ENCODE assay signal across 15 cellular contexts in genomic region chr2:101340141-101340541, GRCh38. TPM values are rescaled to one million over a fixed set of nuclear protein-coding genes. Genes with fewer than 3 reads are reported as not detected.
DNase-seq lines count a peak whose midpoint lies in the region; ATAC-seq and TF ChIP-seq lines count a peak whose summit lies in the region.
"Had no signal": no experiment of that assay in that cellular context is flagged by ENCODE, and none has a peak within 500 bp of the region (broad histone marks: within the 10 kb centered on the region; RNA-seq: fewer than 3 reads in every experiment).

No MANE protein-coding gene starts in this region.

- H3K4me1 ChIP-seq in iPS-18a (ENCODE audit: control insufficient read depth, low read depth, low read length) (peaks cover 23% of the 10 kb centered on the region), testis (peaks cover 9% of the 10 kb centered on the region)
- H3K4me1 ChIP-seq: vagina had no signal

- peaks cover 25% of the 10 kb centered on the region for H3K4me1 Mint-ChIP-seq in activated CD8-positive, alpha-beta memory T cell treated with anti-CD3 and anti-CD28 coated beads, Interleukin-2, amount 10 ng/mL, durations not matched to agents 7 days and 5 days

- WGBS in testis, 2 donors: 68 to 85% methylated on average over 1 of the region's 1 CpG

- TF ChIP-seq POLR2A in testis (IDR thresholded peaks at IDR 0.05): no peak

- DNase-seq in activated CD8-positive, alpha-beta memory T cell treated with anti-CD3 and anti-CD28 coated beads, Interleukin-2, amount 10 ng/mL, durations not matched to agents 7 days and 5 days: no peak
- DNase-seq in activated CD8-positive, alpha-beta memory T cell treated with anti-CD3 and anti-CD28 coated beads, Interleukin-2, amount 50 U/mL, for 48 hours: no peak
- DNase-seq in SKM-1 treated with dmso at 0.1 percent for 144 hours (lab: John Stamatoyannopoulos, UW; ENCODE audit: unreplicated experiment) (peak; percentile 44), testis (peak; percentile 50), hepatic stellate cell (ENCODE audit: low spot score) (no peak), caudate nucleus (lab: John Stamatoyannopoulos, UW) (no peak)
- DNase-seq: activated T-cell treated with anti-CD3 and anti-CD28 coated beads, Interleukin-2, amount 50 U/mL, for 1 hour; aorta; effector CD8-positive, alpha-beta T cell; posterior cingulate gyrus had no signal

- CTCF ChIA-PET in activated CD8-positive, alpha-beta memory T cell treated with anti-CD3 and anti-CD28 coated beads, Interleukin-2, amount 10 ng/mL, durations not matched to agents 7 days and 5 days (lab: Charles Lee): interaction anchor here (0.8 to 4.2 kb wide), 7 partner anchors 10 to 334 kb away, joined by 3 to 87 read pairs (median 32); partner anchors contain the start of genes CNOT11, CREG2 and RNF149

- no peak overlapping the region for H3K4me3 Mint-ChIP-seq in activated CD8-positive, alpha-beta memory T cell treated with anti-CD3 and anti-CD28 coated beads, Interleukin-2, amount 10 ng/mL, durations not matched to agents 7 days and 5 days
- H3K4me3 Mint-ChIP-seq: memory B cell had no signal

- no peaks in the 10 kb centered on the region for H3K27me3 ChIP-seq in iPS-18a (ENCODE audit: control insufficient read depth, insufficient read depth, low read length)
- H3K27me3 ChIP-seq in testis: no peaks in the 10 kb centered on the region
- H3K27me3 ChIP-seq: vagina had no signal

- H3K27ac Mint-ChIP-seq in activated CD8-positive, alpha-beta memory T cell treated with anti-CD3 and anti-CD28 coated beads, Interleukin-2, amount 10 ng/mL, durations not matched to agents 7 days and 5 days: peak overlapping the region; percentile 24
- H3K27ac Mint-ChIP-seq: memory B cell had no signal

- no peaks in the 10 kb centered on the region for H3K36me3 ChIP-seq in iPS-18a (ENCODE audit: control insufficient read depth, low read depth, low read length)
- H3K36me3 ChIP-seq in testis (ENCODE audit: low read depth, missing control alignments): no peaks in the 10 kb centered on the region
- H3K36me3 ChIP-seq: vagina had no signal

- H3K4me3 ChIP-seq in iPS-18a (ENCODE audit: low read length) (peak overlapping the region; percentile 11), testis (no peak overlapping the region)
- H3K4me3 ChIP-seq: vagina had no signal

- ATAC-seq in activated CD8-positive, alpha-beta memory T cell treated with anti-CD3 and anti-CD28 coated beads, Interleukin-2, amount 10 ng/mL, durations not matched to agents 7 days and 5 days: no peak
- ATAC-seq in HG02885 (IDR thresholded peaks at IDR 0.05; ENCODE audit: poor library complexity, unreplicated experiment): no peak

- H3K9me3 ChIP-seq in iPS-18a (ENCODE audit: control insufficient read depth, low read depth, low read length) (no peaks in the 10 kb centered on the region), testis (no peaks in the 10 kb centered on the region)
- H3K9me3 ChIP-seq: vagina had no signal

- no peaks in the 10 kb centered on the region for H3K36me3 Mint-ChIP-seq in activated CD8-positive, alpha-beta memory T cell treated with anti-CD3 and anti-CD28 coated beads, Interleukin-2, amount 10 ng/mL, durations not matched to agents 7 days and 5 days
- H3K36me3 Mint-ChIP-seq: memory B cell had no signal

- no peak for TF ChIP-seq CTCF in testis (IDR thresholded peaks at IDR 0.05)

- H3K27ac ChIP-seq in iPS-18a (ENCODE audit: low read length) (no peak overlapping the region), testis (peak overlapping the region; percentile 27 to 52), caudate nucleus (ENCODE audit: low read depth, low read length) (no peak overlapping the region)
- H3K27ac ChIP-seq: vagina had no signal

- H3K27me3 Mint-ChIP-seq in activated CD8-positive, alpha-beta memory T cell treated with anti-CD3 and anti-CD28 coated beads, Interleukin-2, amount 10 ng/mL, durations not matched to agents 7 days and 5 days: peaks cover 3% of the 10 kb centered on the region

- no peak overlapping the region for H3K9ac ChIP-seq in iPS-18a (ENCODE audit: low read length)

- no peaks in the 10 kb centered on the region for H3K9me3 Mint-ChIP-seq in activated CD8-positive, alpha-beta memory T cell treated with anti-CD3 and anti-CD28 coated beads, Interleukin-2, amount 10 ng/mL, durations not matched to agents 7 days and 5 days (ENCODE audit: low read depth)
- H3K9me3 Mint-ChIP-seq: memory B cell had no signal

- intact Hi-C loops in testis (cut with DNase I; ENCODE audit: low total_unique reads): no loop called here

RNA-seq across cellular contexts. Expression of gene RNF149, which starts 31.6 kb away (rescaled TPM):
- total RNA-seq in activated CD8-positive, alpha-beta memory T cell treated with anti-CD3 and anti-CD28 coated beads, Interleukin-2, amount 10 ng/mL, durations not matched to agents 7 days and 5 days: 100 to 1,000 TPM in 1 of 2 experiments, 10 to 100 TPM in 1; 72.3 to 100 TPM
- 100 to 1,000 TPM in 1 of 2 donors, 10 to 100 TPM in 1; 95.0 to 107 TPM for total RNA-seq in testis
- polyA plus RNA-seq in testis (ENCODE audit: insufficient read depth, low read depth, low replicate concordance): 58.0 TPM

RNA-seq across cellular contexts. Expression of gene CREG2, which starts 47.2 kb away (rescaled TPM):
- not detected for total RNA-seq in activated CD8-positive, alpha-beta memory T cell treated with anti-CD3 and anti-CD28 coated beads, Interleukin-2, amount 10 ng/mL, durations not matched to agents 7 days and 5 days
- total RNA-seq in testis: under 1 TPM; 0.19 to 0.47 TPM
- polyA plus RNA-seq in testis (ENCODE audit: insufficient read depth, low read depth, low replicate concordance): 0.42 TPM
- polyA plus RNA-seq: AG04450, aorta had no signal

Comparison
In these comparisons a context has a peak if more than half of its experiments do, and no peak if none do; other contexts are left out.
1. DNase-seq: peak in SKM-1 treated with dmso at 0.1 percent for 144 hours (single experiment) and testis (single experiment); none in activated CD8-positive, alpha-beta memory T cell treated with anti-CD3 and anti-CD28 coated beads, Interleukin-2, amount 10 ng/mL, durations not matched to agents 7 days and 5 days (single experiment), activated CD8-positive, alpha-beta memory T cell treated with anti-CD3 and anti-CD28 coated beads, Interleukin-2, amount 50 U/mL, for 48 hours (single experiment), hepatic stellate cell (single experiment) and caudate nucleus (0 of 61).
2. H3K27ac ChIP-seq: peak in testis (2 of 2); none in iPS-18a (single experiment) and caudate nucleus (single experiment).